ENCODE assay signal across 12 cellular contexts in the genomic region with DNA sequence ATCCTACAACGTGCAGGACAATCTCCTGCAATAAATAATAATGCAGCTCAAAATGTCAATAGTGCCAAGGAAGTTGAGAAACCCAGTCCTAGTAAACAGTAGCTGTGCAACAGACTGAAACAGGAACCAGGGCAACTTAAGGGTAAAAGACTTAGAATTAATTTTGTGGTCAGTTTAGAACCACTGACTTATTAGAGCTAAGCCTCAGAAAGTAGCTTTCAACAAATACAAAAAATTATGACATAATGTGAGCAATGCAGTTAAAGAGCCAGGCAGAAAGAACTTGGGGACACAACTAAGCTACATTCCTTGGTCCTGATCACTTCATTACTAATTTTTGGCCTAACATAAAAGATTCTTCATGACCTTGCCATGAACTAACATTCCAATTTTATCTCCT.
A peak's percentile ranks its signal among the peaks of the same experiment; 100 is the strongest.
DNase-seq lines count a peak whose midpoint lies in the region; ATAC-seq, FAIRE-seq and TF ChIP-seq lines count a peak whose summit lies in the region.
"Had no signal": no experiment of that assay in that cellular context is flagged by ENCODE, and none has a peak within 500 bp of the region (broad histone marks: within the 10 kb centered on the region; RNA-seq: fewer than 3 reads in every experiment).

No MANE protein-coding gene starts in this region.

- H3K27me3 Mint-ChIP-seq in naive thymus-derived CD4-positive, alpha-beta T cell: no peaks in the 10 kb centered on the region
- H3K27me3 Mint-ChIP-seq in MCF 10A (ENCODE audit: insufficient read depth, unreplicated experiment): no peaks in the 10 kb centered on the region
- H3K27me3 Mint-ChIP-seq: activated CD4-positive, alpha-beta memory T cell treated with anti-CD3 and anti-CD28 coated beads for 36 hours; natural killer cell treated with Interleukin-12 subunit alpha and Interleukin-12 subunit beta and Interleukin-15 and Interleukin-18, amount 100 ng/mL, for 72 hours had no signal

- no peak overlapping the region for H3K27ac Mint-ChIP-seq in naive thymus-derived CD4-positive, alpha-beta T cell
- no peak overlapping the region for H3K27ac Mint-ChIP-seq in MCF 10A (ENCODE audit: low read depth, unreplicated experiment)
- H3K27ac Mint-ChIP-seq: activated CD4-positive, alpha-beta memory T cell treated with anti-CD3 and anti-CD28 coated beads for 36 hours; natural killer cell treated with Interleukin-12 subunit alpha and Interleukin-12 subunit beta and Interleukin-15 and Interleukin-18, amount 100 ng/mL, for 72 hours had no signal

- no peak overlapping the region for H3K4me3 ChIP-seq in naive thymus-derived CD4-positive, alpha-beta T cell (ENCODE audit: low read length)
- no peak overlapping the region for H3K4me3 ChIP-seq in gastrocnemius medialis
- H3K4me3 ChIP-seq: transverse colon had no signal

- CTCF ChIA-PET in naive thymus-derived CD4-positive, alpha-beta T cell (lab: Charles Lee): no interaction called here
- CTCF ChIA-PET in MCF 10A (lab: Yijun Ruan, JAX): interaction anchor here (0.6 to 1.6 kb wide), 4 partner anchors 8 to 187 kb away, joined by 3 to 5 read pairs (median 3); no protein-coding TSS in a partner anchor

- no peaks in the 10 kb centered on the region for H3K27me3 ChIP-seq in naive thymus-derived CD4-positive, alpha-beta T cell (ENCODE audit: control insufficient read depth in 2 of 2, insufficient read depth in 2 of 2, low read length in 2 of 2)
- H3K27me3 ChIP-seq in gastrocnemius medialis: no peaks in the 10 kb centered on the region
- H3K27me3 ChIP-seq: transverse colon had no signal

- no peaks in the 10 kb centered on the region for H3K9me3 ChIP-seq in naive thymus-derived CD4-positive, alpha-beta T cell (ENCODE audit: control insufficient read depth in 2 of 3, low read length in 3 of 3)
- H3K9me3 ChIP-seq in gastrocnemius medialis: no peaks in the 10 kb centered on the region
- H3K9me3 ChIP-seq: transverse colon had no signal

- H3K4me3 Mint-ChIP-seq in naive thymus-derived CD4-positive, alpha-beta T cell: no peak overlapping the region
- no peak overlapping the region for H3K4me3 Mint-ChIP-seq in MCF 10A (ENCODE audit: unreplicated experiment)
- H3K4me3 Mint-ChIP-seq: activated CD4-positive, alpha-beta memory T cell treated with anti-CD3 and anti-CD28 coated beads for 36 hours; natural killer cell treated with Interleukin-12 subunit alpha and Interleukin-12 subunit beta and Interleukin-15 and Interleukin-18, amount 100 ng/mL, for 72 hours had no signal

- FAIRE-seq in GM19239 (lab: Jason Lieb, UNC): peak; percentile 53

- in situ Hi-C loops in KBM-7 (cut with MboI; ENCODE audit: low pct_unique_long_range_greater_than_20kb, low sequenced_read_pairs) (no loop called here), gastrocnemius medialis (cut with MboI; ENCODE audit: low sequenced_read_pairs in 4 of 4) (no loop called here)

- no peaks in the 10 kb centered on the region for H3K36me3 ChIP-seq in naive thymus-derived CD4-positive, alpha-beta T cell (ENCODE audit: control insufficient read depth in 2 of 3, insufficient read depth in 3 of 3, low read length in 3 of 3)
- H3K36me3 ChIP-seq in gastrocnemius medialis: no peaks in the 10 kb centered on the region
- H3K36me3 ChIP-seq: transverse colon had no signal

- H3K9me3 Mint-ChIP-seq in naive thymus-derived CD4-positive, alpha-beta T cell: peaks cover 0 to 27% (median 2%) of the 10 kb centered on the region in 11 donors
- H3K9me3 Mint-ChIP-seq in MCF 10A (ENCODE audit: unreplicated experiment): peaks cover 9% of the 10 kb centered on the region

- H3K4me1 ChIP-seq in naive thymus-derived CD4-positive, alpha-beta T cell (ENCODE audit: control insufficient read depth in 2 of 2, insufficient read depth in 2 of 2, low read length in 2 of 2): no peaks in the 10 kb centered on the region
- H3K4me1 ChIP-seq in gastrocnemius medialis: no peaks in the 10 kb centered on the region
- H3K4me1 ChIP-seq: transverse colon had no signal

- TF ChIP-seq CTCF in MCF 10A (IDR thresholded peaks at IDR 0.05; ENCODE audit: unreplicated experiment): no peak
- no peak for TF ChIP-seq CTCF in gastrocnemius medialis (IDR thresholded peaks at IDR 0.05 in 4 of 5, conservative IDR thresholded peaks at IDR 0.05 in 1 of 5)

- POLR2A ChIA-PET in naive thymus-derived CD4-positive, alpha-beta T cell (lab: Charles Lee): no interaction called here
- POLR2A ChIA-PET in MCF 10A (lab: Yijun Ruan, JAX): interaction anchor here (0.5 kb wide), 1 partner anchor 87 kb away, joined by 4 read pairs; no protein-coding TSS in a partner anchor

- no peak for DNase-seq in GM19239 (ENCODE audit: insufficient read length, low spot score)
- peak; percentile 28 for DNase-seq in KBM-7
- DNase-seq in naive thymus-derived CD4-positive, alpha-beta T cell: no peak
- no peak for DNase-seq in COR-L47 (lab: John Stamatoyannopoulos, UW)
- DNase-seq in MCF 10A (ENCODE audit: unreplicated experiment): no peak
- no peak for DNase-seq in gastrocnemius medialis
- DNase-seq in DMS114 treated with DMSO at 0.1 percent for 48 hours (lab: John Stamatoyannopoulos, UW; ENCODE audit: unreplicated experiment): no peak
- DNase-seq: activated CD4-positive, alpha-beta memory T cell treated with anti-CD3 and anti-CD28 coated beads for 36 hours; transverse colon had no signal

- intact Hi-C loops in naive thymus-derived CD4-positive, alpha-beta T cell (cut with micrococcal nuclease): no loop called here
- intact Hi-C loops in MCF 10A (cut with micrococcal nuclease) (no loop called here), gastrocnemius medialis (cut with DNase I; ENCODE audit: low total_unique reads) (no loop called here)

- H3K27ac ChIP-seq in naive thymus-derived CD4-positive, alpha-beta T cell (ENCODE audit: low read depth, low read length): no peak overlapping the region
- H3K27ac ChIP-seq in gastrocnemius medialis: no peak overlapping the region
- H3K27ac ChIP-seq: RWPE1, transverse colon had no signal

- BruUV-seq in MCF 10A (replicated peaks; lab: Mats Ljungman, UMichigan): no TSS peak

- H3K4me1 Mint-ChIP-seq in naive thymus-derived CD4-positive, alpha-beta T cell: no peaks in the 10 kb centered on the region
- H3K4me1 Mint-ChIP-seq in MCF 10A (ENCODE audit: insufficient read depth, unreplicated experiment): no peaks in the 10 kb centered on the region

- ATAC-seq in HG02763 (IDR thresholded peaks at IDR 0.05; ENCODE audit: unreplicated experiment) (peak; percentile 91), gastrocnemius medialis (no peak)
- peak; percentile 61 for ATAC-seq in naive thymus-derived CD4-positive, alpha-beta T cell
- ATAC-seq: natural killer cell treated with Interleukin-12 subunit alpha and Interleukin-12 subunit beta and Interleukin-15 and Interleukin-18, amount 100 ng/mL, for 72 hours had no signal

- H3K36me3 Mint-ChIP-seq in naive thymus-derived CD4-positive, alpha-beta T cell: no peaks in the 10 kb centered on the region
- H3K36me3 Mint-ChIP-seq in MCF 10A (ENCODE audit: insufficient read depth, unreplicated experiment): no peaks in the 10 kb centered on the region
- H3K36me3 Mint-ChIP-seq: activated CD4-positive, alpha-beta memory T cell treated with anti-CD3 and anti-CD28 coated beads for 36 hours; natural killer cell treated with Interleukin-12 subunit alpha and Interleukin-12 subunit beta and Interleukin-15 and Interleukin-18, amount 100 ng/mL, for 72 hours had no signal

- TF ChIP-seq POLR2A in gastrocnemius medialis (IDR thresholded peaks at IDR 0.05): no peak

Comparison
In these comparisons a context has a peak if more than half of its experiments do, and no peak if none do; other contexts are left out.
1. ATAC-seq: peak in HG02763 (single experiment) and naive thymus-derived CD4-positive, alpha-beta T cell (single experiment); none in gastrocnemius medialis (0 of 2).